Comparison of ENCODE assay signal across 1 cellular context in genomic region chr2:237269121-237269875, GRCh38.
TF ChIP-seq lines count a peak whose summit lies in the region.

No MANE protein-coding gene starts in this region.

TF ChIP-seq in IMR-90, 13 proteins besides CTCF, POLR2A, EP300 and RAD21:
- TF ChIP-seq ELK1 (IDR thresholded peaks at IDR 0.05; ENCODE audit: borderline replicate concordance, low read depth, low read length) (no peak), BHLHE40 (IDR thresholded peaks at IDR 0.05; ENCODE audit: low read depth, low read length) (no peak), MAFK (IDR thresholded peaks at IDR 0.05; ENCODE audit: low read depth, low read length) (no peak), CEBPB (IDR thresholded peaks at IDR 0.05; ENCODE audit: low read depth, low read length) (no peak), RFX5 (IDR thresholded peaks at IDR 0.05; ENCODE audit: low read depth, low read length) (no peak), NFE2L2 (IDR thresholded peaks at IDR 0.05; ENCODE audit: low read depth, low read length) (no peak), CHD1 (IDR thresholded peaks at IDR 0.05; ENCODE audit: low read depth, low read length) (no peak), MAZ (IDR thresholded peaks at IDR 0.05; ENCODE audit: borderline replicate concordance, low read depth, low read length) (no peak), SMC3 (IDR thresholded peaks at IDR 0.05; ENCODE audit: low read depth, low read length) (no peak), MXI1 (IDR thresholded peaks at IDR 0.05; ENCODE audit: borderline replicate concordance, low read depth, low read length) (no peak), FOS (IDR thresholded peaks at IDR 0.05; ENCODE audit: low read depth, low read length) (no peak), RCOR1 (IDR thresholded peaks at IDR 0.05; ENCODE audit: insufficient replicate concordance, low read length) (no peak)
- TF ChIP-seq, protein P1, sequence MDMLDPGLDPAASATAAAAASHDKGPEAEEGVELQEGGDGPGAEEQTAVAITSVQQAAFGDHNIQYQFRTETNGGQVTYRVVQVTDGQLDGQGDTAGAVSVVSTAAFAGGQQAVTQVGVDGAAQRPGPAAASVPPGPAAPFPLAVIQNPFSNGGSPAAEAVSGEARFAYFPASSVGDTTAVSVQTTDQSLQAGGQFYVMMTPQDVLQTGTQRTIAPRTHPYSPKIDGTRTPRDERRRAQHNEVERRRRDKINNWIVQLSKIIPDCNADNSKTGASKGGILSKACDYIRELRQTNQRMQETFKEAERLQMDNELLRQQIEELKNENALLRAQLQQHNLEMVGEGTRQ (IDR thresholded peaks at IDR 0.05; ENCODE audit: low read depth, low read length): no peak
TF ChIP-seq in IMR-90: peak in this region for 0.
